ENCODE assay signal across 1 cellular context in the genomic region with DNA sequence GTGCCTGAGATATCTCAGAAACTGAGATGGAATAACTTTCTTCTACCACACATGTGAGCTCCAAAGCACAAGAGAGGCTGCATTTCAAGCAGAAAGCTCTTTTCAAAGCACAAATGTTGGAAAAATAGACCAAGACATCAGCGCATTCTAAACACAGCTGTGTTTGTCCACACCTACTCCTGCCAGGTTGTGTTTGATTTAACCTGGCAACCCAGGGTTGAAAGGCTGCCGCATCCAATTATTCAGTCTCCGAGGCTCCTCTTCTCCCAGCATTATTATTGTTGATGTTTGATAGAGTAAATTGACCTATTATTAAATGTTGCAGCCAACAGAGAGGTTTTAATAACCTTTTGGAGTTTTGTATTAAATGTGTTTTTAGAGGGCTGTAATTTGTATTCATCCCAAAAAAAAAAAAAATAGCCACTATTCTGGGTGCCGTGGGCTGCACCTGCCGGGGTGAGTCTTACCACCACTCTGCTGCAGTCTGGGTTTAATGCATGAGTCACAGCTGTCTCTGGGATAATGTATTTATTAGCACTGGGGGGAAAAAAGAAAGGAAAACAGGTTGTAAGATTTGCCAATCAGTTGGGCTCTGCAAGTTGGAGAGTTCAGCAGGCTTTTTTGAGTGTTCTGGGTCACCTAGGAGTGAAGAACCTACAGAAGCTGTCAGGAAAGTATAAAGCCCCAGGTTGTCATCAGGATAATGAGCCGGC.
TF ChIP-seq lines count a peak whose summit lies in the region.

No MANE protein-coding gene starts in this region.

TF ChIP-seq in H1, 55 proteins besides CTCF, POLR2A, EP300 and RAD21:
- TF ChIP-seq CHD7 (IDR thresholded peaks at IDR 0.05; ENCODE audit: insufficient replicate concordance, low read length), result no peak
- TF ChIP-seq RFX5 (IDR thresholded peaks at IDR 0.05; ENCODE audit: borderline replicate concordance, low read depth, low read length), result no peak
- no peak for TF ChIP-seq TBP (IDR thresholded peaks at IDR 0.05; ENCODE audit: low read depth, low read length)
